ENCODE assay signal across 15 cellular contexts in genomic region chr22:37581534-37581933, GRCh38. TPM values are rescaled to one million over a fixed set of nuclear protein-coding genes. Genes with fewer than 3 reads are reported as not detected.
DNase-seq lines count a peak whose midpoint lies in the region; ATAC-seq and TF ChIP-seq lines count a peak whose summit lies in the region.
"Had no signal": no experiment of that assay in that cellular context is flagged by ENCODE, and none has a peak within 500 bp of the region (broad histone marks: within the 10 kb centered on the region; RNA-seq: fewer than 3 reads in every experiment).

No MANE protein-coding gene starts in this region.

- no peaks in the 10 kb centered on the region for H3K27me3 ChIP-seq in left lung
- H3K27me3 ChIP-seq: sigmoid colon had no signal

- H3K27ac ChIP-seq in left lung (peak overlapping the region; percentile 5 to 30), substantia nigra (ENCODE audit: low read depth, low read length, poor library complexity, severe bottlenecking) (no peak overlapping the region)
- H3K27ac ChIP-seq: sigmoid colon had no signal

- H3K36me3 ChIP-seq in left lung: no peaks in the 10 kb centered on the region
- H3K36me3 ChIP-seq: sigmoid colon had no signal

- H3K4me1 Mint-ChIP-seq in activated naive CD4-positive, alpha-beta T cell treated with anti-CD3 and anti-CD28 coated beads, Interleukin-2, amount 10 ng/mL, durations not matched to agents 7 days and 5 days: peaks cover 12% of the 10 kb centered on the region

- H3K9me3 Mint-ChIP-seq in activated naive CD4-positive, alpha-beta T cell treated with anti-CD3 and anti-CD28 coated beads, Interleukin-2, amount 10 ng/mL, durations not matched to agents 7 days and 5 days: no peaks in the 10 kb centered on the region
- H3K9me3 Mint-ChIP-seq: central memory CD8-positive, alpha-beta T cell had no signal

- H3K4me1 ChIP-seq in left lung: peaks cover 12 to 23% of the 10 kb centered on the region in 2 donors

- ATAC-seq in left lung: peak; percentile 85
- ATAC-seq: K562, T-helper 17 cell had no signal

- DNase-seq in M059J (ENCODE audit: low read depth) (peak; percentile 39), astrocyte of the hippocampus (ENCODE audit: low read depth, low spot score) (peak; percentile 56), left lung (peak in 1 of 2 donors; percentile 71), substantia nigra (lab: John Stamatoyannopoulos, UW) (peak in 34 of 49 donors; percentile 20 to 80 (median 56)), NOMO-1 treated with dmso at 0.1 percent for 144 hours (lab: John Stamatoyannopoulos, UW; ENCODE audit: unreplicated experiment) (no peak), NCI-H187 (lab: John Stamatoyannopoulos, UW) (no peak)
- no peak for DNase-seq in activated naive CD4-positive, alpha-beta T cell treated with anti-CD3 and anti-CD28 coated beads, Interleukin-2, amount 10 ng/mL, durations not matched to agents 7 days and 5 days
- DNase-seq: activated CD4-positive, alpha-beta T cell treated with anti-CD3 and anti-CD28 coated beads, Interleukin-2, amount 50 U/mL, for 4 hours; activated effector memory CD4-positive, alpha-beta T cell treated with Interleukin-2 at 50 U/mL for 16 hours; erythroblast; NCI-H2107; sigmoid colon; T-helper 17 cell had no signal

- peaks cover 76% of the 10 kb centered on the region for H3K27me3 Mint-ChIP-seq in activated naive CD4-positive, alpha-beta T cell treated with anti-CD3 and anti-CD28 coated beads, Interleukin-2, amount 10 ng/mL, durations not matched to agents 7 days and 5 days

- H3K4me3 ChIP-seq in left lung: no peak overlapping the region
- H3K4me3 ChIP-seq: K562, sigmoid colon had no signal

- no peaks in the 10 kb centered on the region for H3K9me3 ChIP-seq in left lung
- H3K9me3 ChIP-seq: sigmoid colon had no signal

- no peak overlapping the region for H3K4me3 Mint-ChIP-seq in activated naive CD4-positive, alpha-beta T cell treated with anti-CD3 and anti-CD28 coated beads, Interleukin-2, amount 10 ng/mL, durations not matched to agents 7 days and 5 days
- H3K4me3 Mint-ChIP-seq: central memory CD8-positive, alpha-beta T cell; T-helper 17 cell had no signal

- no peak overlapping the region for H3K27ac Mint-ChIP-seq in activated naive CD4-positive, alpha-beta T cell treated with anti-CD3 and anti-CD28 coated beads, Interleukin-2, amount 10 ng/mL, durations not matched to agents 7 days and 5 days
- H3K27ac Mint-ChIP-seq: T-helper 17 cell had no signal

- CTCF ChIA-PET in activated naive CD4-positive, alpha-beta T cell treated with anti-CD3 and anti-CD28 coated beads, Interleukin-2, amount 10 ng/mL, durations not matched to agents 7 days and 5 days (lab: Charles Lee): interaction anchor here (1.2 to 3.0 kb wide), 3 partner anchors 11 to 15 kb away, joined by 3 to 12 read pairs (median 4); no protein-coding TSS in a partner anchor

- H3K36me3 Mint-ChIP-seq in activated naive CD4-positive, alpha-beta T cell treated with anti-CD3 and anti-CD28 coated beads, Interleukin-2, amount 10 ng/mL, durations not matched to agents 7 days and 5 days: no peaks in the 10 kb centered on the region

- TF ChIP-seq CTCF in left lung (IDR thresholded peaks at IDR 0.05): no peak

- intact Hi-C loops in left lung (cut with DNase I): no loop called here

RNA-seq across cellular contexts. Expression of gene LGALS2, which starts 1.6 kb away (rescaled TPM):
- not detected in 2 replicates for total RNA-seq in M059J (2014; rRNA removed; shearing (Covaris generic))
- total RNA-seq in left lung: under 1 TPM in 1 of 2 donors, not detected in 1; 0.61 TPM
- total RNA-seq: K562, sigmoid colon had no signal

RNA-seq across cellular contexts. Expression of gene CDC42EP1, which starts 21.3 kb away (rescaled TPM):
- 44.3 and 51.7 TPM in 2 replicates for total RNA-seq in M059J (2014; rRNA removed; shearing (Covaris generic))
- total RNA-seq in left lung: 10 to 100 TPM; 74.0 to 84.3 TPM
- total RNA-seq: T-helper 17 cell had no signal

RNA-seq across cellular contexts. Expression of gene GGA1, which starts 27.1 kb away (rescaled TPM):
- 11.7 and 21.8 TPM in 2 replicates for total RNA-seq in M059J (2014; rRNA removed; shearing (Covaris generic))
- 10 to 100 TPM; 53.0 to 64.3 TPM for total RNA-seq in left lung

RNA-seq across cellular contexts. Expression of gene SH3BP1, which starts 57.9 kb away (rescaled TPM):
- total RNA-seq in M059J (2014; rRNA removed; shearing (Covaris generic)): 0.86 and 1.5 TPM in 2 replicates
- 10 to 100 TPM; 14.0 to 40.7 TPM for total RNA-seq in left lung

Comparison
In these comparisons a context has a peak if more than half of its experiments do, and no peak if none do; other contexts are left out.
1. DNase-seq: peak in M059J (single experiment), astrocyte of the hippocampus (single experiment) and substantia nigra (34 of 49); none in activated naive CD4-positive, alpha-beta T cell treated with anti-CD3 and anti-CD28 coated beads, Interleukin-2, amount 10 ng/mL, durations not matched to agents 7 days and 5 days (single experiment), NOMO-1 treated with dmso at 0.1 percent for 144 hours (single experiment) and NCI-H187 (0 of 2).